ENCODE assay signal across 1 cellular context in the genomic region with DNA sequence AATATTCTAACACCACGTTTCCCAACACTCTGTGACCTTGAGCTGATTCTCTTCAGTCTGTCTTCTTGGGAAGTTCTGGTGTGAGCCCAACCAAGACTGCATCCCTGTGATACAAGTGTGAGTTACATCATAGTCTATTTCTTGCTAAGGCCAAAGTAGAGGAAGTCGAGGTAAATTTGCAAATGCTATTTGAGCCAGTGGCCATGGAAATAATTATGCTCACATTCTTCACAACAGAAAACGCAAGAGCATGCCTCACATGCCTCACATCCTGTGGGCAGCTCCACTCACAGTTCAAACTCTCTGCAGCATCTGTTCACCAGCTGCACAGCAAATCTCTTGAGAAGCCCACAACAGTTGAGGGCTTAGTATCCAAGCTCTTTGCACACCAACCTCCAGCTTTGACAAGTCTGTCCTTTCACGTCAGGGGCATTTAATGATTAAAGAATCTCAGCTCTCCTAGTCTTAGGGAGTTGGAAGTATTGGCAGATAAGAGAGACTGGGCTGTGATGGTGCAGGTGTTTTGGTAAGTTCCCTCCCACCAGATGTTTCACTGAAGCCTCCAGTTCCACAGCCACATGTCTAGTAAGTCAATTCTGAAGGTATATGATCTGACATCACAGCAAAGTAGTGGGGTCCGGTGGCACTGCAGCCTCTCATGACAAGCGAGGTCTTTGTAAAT.
TF ChIP-seq lines count a peak whose summit lies in the region.

No MANE protein-coding gene starts in this region.

TF ChIP-seq in GM12878, 131 proteins besides CTCF, POLR2A, EP300 and RAD21:
- TF ChIP-seq, protein P1, sequence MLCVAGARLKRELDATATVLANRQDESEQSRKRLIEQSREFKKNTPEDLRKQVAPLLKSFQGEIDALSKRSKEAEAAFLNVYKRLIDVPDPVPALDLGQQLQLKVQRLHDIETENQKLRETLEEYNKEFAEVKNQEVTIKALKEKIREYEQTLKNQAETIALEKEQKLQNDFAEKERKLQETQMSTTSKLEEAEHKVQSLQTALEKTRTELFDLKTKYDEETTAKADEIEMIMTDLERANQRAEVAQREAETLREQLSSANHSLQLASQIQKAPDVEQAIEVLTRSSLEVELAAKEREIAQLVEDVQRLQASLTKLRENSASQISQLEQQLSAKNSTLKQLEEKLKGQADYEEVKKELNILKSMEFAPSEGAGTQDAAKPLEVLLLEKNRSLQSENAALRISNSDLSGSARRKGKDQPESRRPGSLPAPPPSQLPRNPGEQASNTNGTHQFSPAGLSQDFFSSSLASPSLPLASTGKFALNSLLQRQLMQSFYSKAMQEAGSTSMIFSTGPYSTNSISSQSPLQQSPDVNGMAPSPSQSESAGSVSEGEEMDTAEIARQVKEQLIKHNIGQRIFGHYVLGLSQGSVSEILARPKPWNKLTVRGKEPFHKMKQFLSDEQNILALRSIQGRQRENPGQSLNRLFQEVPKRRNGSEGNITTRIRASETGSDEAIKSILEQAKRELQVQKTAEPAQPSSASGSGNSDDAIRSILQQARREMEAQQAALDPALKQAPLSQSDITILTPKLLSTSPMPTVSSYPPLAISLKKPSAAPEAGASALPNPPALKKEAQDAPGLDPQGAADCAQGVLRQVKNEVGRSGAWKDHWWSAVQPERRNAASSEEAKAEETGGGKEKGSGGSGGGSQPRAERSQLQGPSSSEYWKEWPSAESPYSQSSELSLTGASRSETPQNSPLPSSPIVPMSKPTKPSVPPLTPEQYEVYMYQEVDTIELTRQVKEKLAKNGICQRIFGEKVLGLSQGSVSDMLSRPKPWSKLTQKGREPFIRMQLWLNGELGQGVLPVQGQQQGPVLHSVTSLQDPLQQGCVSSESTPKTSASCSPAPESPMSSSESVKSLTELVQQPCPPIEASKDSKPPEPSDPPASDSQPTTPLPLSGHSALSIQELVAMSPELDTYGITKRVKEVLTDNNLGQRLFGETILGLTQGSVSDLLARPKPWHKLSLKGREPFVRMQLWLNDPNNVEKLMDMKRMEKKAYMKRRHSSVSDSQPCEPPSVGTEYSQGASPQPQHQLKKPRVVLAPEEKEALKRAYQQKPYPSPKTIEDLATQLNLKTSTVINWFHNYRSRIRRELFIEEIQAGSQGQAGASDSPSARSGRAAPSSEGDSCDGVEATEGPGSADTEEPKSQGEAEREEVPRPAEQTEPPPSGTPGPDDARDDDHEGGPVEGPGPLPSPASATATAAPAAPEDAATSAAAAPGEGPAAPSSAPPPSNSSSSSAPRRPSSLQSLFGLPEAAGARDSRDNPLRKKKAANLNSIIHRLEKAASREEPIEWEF (IDR thresholded peaks at IDR 0.05; ENCODE audit: insufficient replicate concordance, low read depth, low read length), result no peak
- TF ChIP-seq, protein P2, sequence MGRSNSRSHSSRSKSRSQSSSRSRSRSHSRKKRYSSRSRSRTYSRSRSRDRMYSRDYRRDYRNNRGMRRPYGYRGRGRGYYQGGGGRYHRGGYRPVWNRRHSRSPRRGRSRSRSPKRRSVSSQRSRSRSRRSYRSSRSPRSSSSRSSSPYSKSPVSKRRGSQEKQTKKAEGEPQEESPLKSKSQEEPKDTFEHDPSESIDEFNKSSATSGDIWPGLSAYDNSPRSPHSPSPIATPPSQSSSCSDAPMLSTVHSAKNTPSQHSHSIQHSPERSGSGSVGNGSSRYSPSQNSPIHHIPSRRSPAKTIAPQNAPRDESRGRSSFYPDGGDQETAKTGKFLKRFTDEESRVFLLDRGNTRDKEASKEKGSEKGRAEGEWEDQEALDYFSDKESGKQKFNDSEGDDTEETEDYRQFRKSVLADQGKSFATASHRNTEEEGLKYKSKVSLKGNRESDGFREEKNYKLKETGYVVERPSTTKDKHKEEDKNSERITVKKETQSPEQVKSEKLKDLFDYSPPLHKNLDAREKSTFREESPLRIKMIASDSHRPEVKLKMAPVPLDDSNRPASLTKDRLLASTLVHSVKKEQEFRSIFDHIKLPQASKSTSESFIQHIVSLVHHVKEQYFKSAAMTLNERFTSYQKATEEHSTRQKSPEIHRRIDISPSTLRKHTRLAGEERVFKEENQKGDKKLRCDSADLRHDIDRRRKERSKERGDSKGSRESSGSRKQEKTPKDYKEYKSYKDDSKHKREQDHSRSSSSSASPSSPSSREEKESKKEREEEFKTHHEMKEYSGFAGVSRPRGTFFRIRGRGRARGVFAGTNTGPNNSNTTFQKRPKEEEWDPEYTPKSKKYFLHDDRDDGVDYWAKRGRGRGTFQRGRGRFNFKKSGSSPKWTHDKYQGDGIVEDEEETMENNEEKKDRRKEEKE (IDR thresholded peaks at IDR 0.05), result no peak
- TF ChIP-seq TCF3 (IDR thresholded peaks at IDR 0.05; ENCODE audit: borderline replicate concordance, insufficient read depth, low read depth, low read length), result no peak
- no peak for TF ChIP-seq MYC (IDR thresholded peaks at IDR 0.05; ENCODE audit: insufficient read depth, insufficient read length, insufficient replicate concordance, low read length, severe bottlenecking)
- no peak for TF ChIP-seq FOS (IDR thresholded peaks at IDR 0.05; ENCODE audit: borderline replicate concordance, extremely low read depth, insufficient read length)
- TF ChIP-seq SREBF2 (IDR thresholded peaks at IDR 0.05; ENCODE audit: low read length), result no peak
- no peak for TF ChIP-seq SREBF1 (IDR thresholded peaks at IDR 0.05; ENCODE audit: low read length)
- TF ChIP-seq ZZZ3 (IDR thresholded peaks at IDR 0.05; ENCODE audit: control insufficient read depth, insufficient read length, low read depth), result no peak
- no peak for TF ChIP-seq ELK1 (IDR thresholded peaks at IDR 0.05; ENCODE audit: low read depth, low read length)
- TF ChIP-seq, protein P3, sequence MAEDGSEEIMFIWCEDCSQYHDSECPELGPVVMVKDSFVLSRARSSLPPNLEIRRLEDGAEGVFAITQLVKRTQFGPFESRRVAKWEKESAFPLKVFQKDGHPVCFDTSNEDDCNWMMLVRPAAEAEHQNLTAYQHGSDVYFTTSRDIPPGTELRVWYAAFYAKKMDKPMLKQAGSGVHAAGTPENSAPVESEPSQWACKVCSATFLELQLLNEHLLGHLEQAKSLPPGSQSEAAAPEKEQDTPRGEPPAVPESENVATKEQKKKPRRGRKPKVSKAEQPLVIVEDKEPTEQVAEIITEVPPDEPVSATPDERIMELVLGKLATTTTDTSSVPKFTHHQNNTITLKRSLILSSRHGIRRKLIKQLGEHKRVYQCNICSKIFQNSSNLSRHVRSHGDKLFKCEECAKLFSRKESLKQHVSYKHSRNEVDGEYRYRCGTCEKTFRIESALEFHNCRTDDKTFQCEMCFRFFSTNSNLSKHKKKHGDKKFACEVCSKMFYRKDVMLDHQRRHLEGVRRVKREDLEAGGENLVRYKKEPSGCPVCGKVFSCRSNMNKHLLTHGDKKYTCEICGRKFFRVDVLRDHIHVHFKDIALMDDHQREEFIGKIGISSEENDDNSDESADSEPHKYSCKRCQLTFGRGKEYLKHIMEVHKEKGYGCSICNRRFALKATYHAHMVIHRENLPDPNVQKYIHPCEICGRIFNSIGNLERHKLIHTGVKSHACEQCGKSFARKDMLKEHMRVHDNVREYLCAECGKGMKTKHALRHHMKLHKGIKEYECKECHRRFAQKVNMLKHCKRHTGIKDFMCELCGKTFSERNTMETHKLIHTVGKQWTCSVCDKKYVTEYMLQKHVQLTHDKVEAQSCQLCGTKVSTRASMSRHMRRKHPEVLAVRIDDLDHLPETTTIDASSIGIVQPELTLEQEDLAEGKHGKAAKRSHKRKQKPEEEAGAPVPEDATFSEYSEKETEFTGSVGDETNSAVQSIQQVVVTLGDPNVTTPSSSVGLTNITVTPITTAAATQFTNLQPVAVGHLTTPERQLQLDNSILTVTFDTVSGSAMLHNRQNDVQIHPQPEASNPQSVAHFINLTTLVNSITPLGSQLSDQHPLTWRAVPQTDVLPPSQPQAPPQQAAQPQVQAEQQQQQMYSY (CRISPR knock-in tag; IDR thresholded peaks at IDR 0.05), result no peak
- no peak for TF ChIP-seq ZSCAN29 (IDR thresholded peaks at IDR 0.05)
- no peak for TF ChIP-seq MTA2 (IDR thresholded peaks at IDR 0.05; ENCODE audit: low read depth)
- no peak for TF ChIP-seq E2F8 (IDR thresholded peaks at IDR 0.05; ENCODE audit: low read depth, partially characterized antibody)
- no peak for TF ChIP-seq SKIL (IDR thresholded peaks at IDR 0.05; ENCODE audit: low read depth, poor library complexity, severe bottlenecking)
TF ChIP-seq in GM12878: peak in this region for 0.
